In the genomic region with DNA sequence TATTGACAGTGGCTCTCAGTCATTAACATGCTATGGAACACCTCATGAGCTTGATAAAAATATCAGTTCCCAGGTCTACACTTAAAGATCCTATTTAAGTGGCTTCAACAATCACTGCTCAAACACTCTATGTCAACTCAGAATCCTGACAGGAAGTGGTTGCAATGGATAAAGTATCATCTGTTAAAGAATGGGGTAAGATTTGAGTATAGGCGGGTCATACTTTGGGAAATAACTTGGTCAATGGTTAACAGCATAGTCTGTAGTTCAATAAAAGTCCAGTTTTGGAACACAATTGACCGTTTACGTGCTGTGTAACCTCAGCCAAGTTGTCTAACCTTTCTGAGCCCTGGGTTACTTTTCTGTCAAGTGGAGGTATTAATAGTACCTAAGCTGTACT, we compare ENCODE assay signal across 7 cellular contexts. TPM values are rescaled to one million over a fixed set of nuclear protein-coding genes. Genes with fewer than 3 reads are reported as not detected.
"Had no signal": no experiment of that assay in that cellular context is flagged by ENCODE, and none has a peak within 500 bp of the region (broad histone marks: within the 10 kb centered on the region; RNA-seq: fewer than 3 reads in every experiment).

No MANE protein-coding gene starts in this region.

RNA-seq across cellular contexts. Expression of gene CCL3, which starts 2.5 kb away (rescaled TPM):
- total RNA-seq: HepG2, HT1080, IMR-90, OCI-LY7, PC-3 had no signal
- polyA plus RNA-seq: HepG2, IMR-90, SK-N-SH had no signal

RNA-seq across cellular contexts. Expression of gene CCL4, which starts 16.1 kb away (rescaled TPM):
- total RNA-seq: HepG2, HT1080, IMR-90, PC-3, SK-MEL-5 had no signal
- polyA plus RNA-seq: HepG2, IMR-90, SK-N-SH had no signal

RNA-seq across cellular contexts. Expression of gene CCL18, which starts 23.4 kb away (rescaled TPM):
- total RNA-seq: HepG2, HT1080, IMR-90, OCI-LY7, PC-3 had no signal
- polyA plus RNA-seq: HepG2, IMR-90, SK-N-SH had no signal
